ENCODE assay signal across 28 cellular contexts in the genomic region with DNA sequence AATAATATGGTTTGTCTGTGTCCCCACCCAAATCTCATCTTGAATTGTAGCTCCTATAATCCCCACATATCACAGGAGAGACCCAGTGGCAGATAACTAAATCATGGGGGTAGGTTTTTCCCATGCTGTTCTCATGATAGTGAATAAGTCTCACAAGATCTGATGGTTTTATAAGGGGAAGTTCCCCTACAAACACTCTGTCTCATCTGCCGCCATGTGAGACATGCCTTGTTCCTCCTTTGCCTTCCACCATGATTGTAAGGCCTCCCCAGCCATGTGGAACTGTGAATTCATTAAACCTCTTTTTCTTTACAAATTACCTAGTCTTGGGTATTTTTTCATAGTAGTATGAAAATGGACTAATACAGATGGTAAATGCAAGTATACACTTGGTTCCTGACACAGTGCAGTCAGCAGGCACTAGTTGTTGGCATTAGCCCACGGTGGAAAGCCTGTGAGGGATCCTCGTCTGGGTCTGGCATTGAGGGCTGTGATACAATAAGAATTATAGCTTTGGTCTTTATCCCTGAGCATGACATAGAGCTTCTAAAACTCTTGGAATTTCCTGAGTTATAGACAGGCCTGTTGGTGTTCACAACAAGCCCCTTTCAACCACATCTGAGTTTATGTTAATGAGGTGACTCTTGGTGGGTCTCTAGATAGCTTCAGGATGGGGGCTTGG.
DNase-seq lines count a peak whose midpoint lies in the region; ATAC-seq and TF ChIP-seq lines count a peak whose summit lies in the region.
"Had no signal": no experiment of that assay in that cellular context is flagged by ENCODE, and none has a peak within 500 bp of the region (broad histone marks: within the 10 kb centered on the region; RNA-seq: fewer than 3 reads in every experiment).

No MANE protein-coding gene starts in this region.

- no peaks in the 10 kb centered on the region for H4K20me1 ChIP-seq in SK-N-SH (ENCODE audit: insufficient read depth)
- H4K20me1 ChIP-seq in hepatocyte (ENCODE audit: insufficient read depth, poor library complexity, severe bottlenecking), result no peaks in the 10 kb centered on the region

- 46% methylated on average over 3 of the region's 3 CpGs for WGBS in SK-N-SH (ENCODE audit: low lambda C conversion rate)
- 84% methylated on average over 3 of the region's 3 CpGs for WGBS in hepatocyte (ENCODE audit: low lambda C conversion rate, missing lambda C conversion rate)

- TF ChIP-seq RAD21 in SK-N-SH (IDR thresholded peaks at IDR 0.05; ENCODE audit: low read length), result no peak

- no peak overlapping the region for H3K27ac ChIP-seq in SK-N-SH (ENCODE audit: low read depth in 2 of 2, low read length in 1 of 2)
- H3K27ac ChIP-seq in hepatocyte, result peak overlapping the region; percentile 55
- H3K27ac ChIP-seq: 22Rv1, heart right ventricle, HL-60 had no signal

- H3K9me3 ChIP-seq in SK-N-SH (no peaks in the 10 kb centered on the region), hepatocyte (ENCODE audit: low read depth) (no peaks in the 10 kb centered on the region)

- H3K79me2 ChIP-seq in SK-N-SH (ENCODE audit: insufficient read depth) (no peaks in the 10 kb centered on the region), hepatocyte (no peaks in the 10 kb centered on the region)

- H3K4me2 ChIP-seq in SK-N-SH (no peak overlapping the region), hepatocyte (no peak overlapping the region)

- no peak overlapping the region for H3K4me3 ChIP-seq in SK-N-SH (ENCODE audit: low read depth in 2 of 2, low read length in 1 of 2)
- H3K4me3 ChIP-seq in hepatocyte, result no peak overlapping the region
- H3K4me3 ChIP-seq: HAP-1, heart right ventricle had no signal

- POLR2A ChIA-PET in SK-N-SH (lab: Yijun Ruan, JAX), result interaction anchor here (0.6 kb wide), 1 partner anchor 16 kb away, joined by 3 read pairs; no protein-coding TSS in a partner anchor

- H3K27me3 ChIP-seq in SK-N-SH (ENCODE audit: insufficient read depth) (no peaks in the 10 kb centered on the region), hepatocyte (no peaks in the 10 kb centered on the region)
- H3K27me3 ChIP-seq: heart right ventricle had no signal

- no peak for TF ChIP-seq EP300 in SK-N-SH (IDR thresholded peaks at IDR 0.05; ENCODE audit: borderline replicate concordance in 1 of 2, low read depth in 1 of 2, low read length in 1 of 2)

- peaks cover 0 to 5% of the 10 kb centered on the region in 2 experiments for H3K36me3 ChIP-seq in SK-N-SH (replicated peaks in 1 of 2; ENCODE audit: control insufficient read depth in 1 of 2, insufficient read depth in 2 of 2, low read length in 1 of 2)
- no peaks in the 10 kb centered on the region for H3K36me3 ChIP-seq in hepatocyte (replicated peaks; ENCODE audit: insufficient read depth, low read depth)
- H3K36me3 ChIP-seq: HAP-1, heart right ventricle had no signal

- CTCF ChIA-PET in SK-N-SH (lab: Yijun Ruan, JAX), result no interaction called here

- no peak for TF ChIP-seq CTCF in SK-N-SH (IDR thresholded peaks at IDR 0.05)
- TF ChIP-seq CTCF in hepatocyte (IDR thresholded peaks at IDR 0.05; ENCODE audit: poor library complexity), result no peak
- TF ChIP-seq CTCF in omental fat pad (IDR thresholded peaks at IDR 0.05), result no peak

- DNase-seq in SK-N-SH, result no peak
- peak; percentile 26 for DNase-seq in amniotic epithelial cell (ENCODE audit: low read depth)
- no peak for DNase-seq in hepatocyte (ENCODE audit: low spot score)
- no peak for DNase-seq in GM19238 (ENCODE audit: insufficient read length, low spot score)
- no peak for DNase-seq in omental fat pad (ENCODE audit: low spot score)
- no peak for DNase-seq in inferior parietal cortex (ENCODE audit: extremely low spot score)
- DNase-seq: activated CD4-positive, alpha-beta T cell treated with anti-CD3 and anti-CD28 coated beads for 4 hours; activated CD8-positive, alpha-beta T cell treated with anti-CD3 and anti-CD28 coated beads, Interleukin-2, amount 10 ng/mL, durations not matched to agents 7 days and 5 days; anterior cingulate cortex; caudate nucleus; CD4-positive, alpha-beta T cell; DND-41; heart right ventricle; kidney glomerular epithelial cell; NCI-H1417 treated with DMSO at 0.1 percent for 48 hours; NCI-H2081 treated with DMSO at 0.1 percent for 48 hours; NCI-H2227 treated with DMSO at 0.1 percent for 48 hours; NCI-H69; occipital lobe; Right ventricle myocardium superior; stimulated activated naive CD4-positive, alpha-beta T cell had no signal

- H3F3A ChIP-seq in SK-N-SH (replicated peaks; ENCODE audit: insufficient read depth), result no peaks in the 10 kb centered on the region

- no peak for ATAC-seq in SK-N-SH treated with all-trans-retinoic acid at 6 μM for 48 hours
- ATAC-seq in omental fat pad (ENCODE audit: low FRiP score), result no peak
- ATAC-seq in GM21447 (IDR thresholded peaks at IDR 0.05; ENCODE audit: unreplicated experiment), result no peak
- ATAC-seq: activated CD8-positive, alpha-beta T cell treated with anti-CD3 and anti-CD28 coated beads, Interleukin-2, amount 10 ng/mL, durations not matched to agents 7 days and 5 days; esophagus mucosa; heart right ventricle; natural killer cell treated with Interleukin-12 subunit alpha and Interleukin-12 subunit beta and Interleukin-15 and Interleukin-18, amount 100 ng/mL, for 72 hours had no signal

- no peak overlapping the region for H3K9ac ChIP-seq in SK-N-SH

- H3K4me1 ChIP-seq in SK-N-SH (ENCODE audit: control insufficient read depth in 1 of 2, insufficient read depth in 2 of 2, low read depth in 1 of 2, low read length in 1 of 2), result no peaks in the 10 kb centered on the region; a peak in 1 of 4 replicates
- H3K4me1 ChIP-seq in hepatocyte (ENCODE audit: insufficient read depth), result no peaks in the 10 kb centered on the region
- H3K4me1 ChIP-seq: HAP-1 had no signal

- H2AFZ ChIP-seq in SK-N-SH (ENCODE audit: low read depth) (no peak overlapping the region), hepatocyte (no peak overlapping the region)

- H3K9me2 ChIP-seq in SK-N-SH, result no peaks in the 10 kb centered on the region
- no peaks in the 10 kb centered on the region for H3K9me2 ChIP-seq in hepatocyte (replicated peaks; ENCODE audit: insufficient read depth)

TF ChIP-seq in SK-N-SH, 30 proteins besides CTCF, POLR2A, EP300 and RAD21:
- TF ChIP-seq GATA2 (CRISPR knock-in tag; IDR thresholded peaks at IDR 0.05) (no peak), PBX3 (IDR thresholded peaks at IDR 0.05) (0 out of 2 replicates have a peak, but pooled peaks have one; percentile 14)

TF ChIP-seq in SK-N-SH treated with all-trans-retinoic acid at 6 μM for 48 hours, 23 proteins besides CTCF, POLR2A, EP300 and RAD21:
- TF ChIP-seq ESRRG (CRISPR knock-in tag; IDR thresholded peaks at IDR 0.05), result no peak
